Comparison of ENCODE assay signal across 1 cellular context in genomic region chrX:53374222-53374820, GRCh38.
TF ChIP-seq lines count a peak whose summit lies in the region.

No MANE protein-coding gene starts in this region.

TF ChIP-seq in IMR-90, 13 proteins besides CTCF, POLR2A, EP300 and RAD21:
- TF ChIP-seq RFX5 (IDR thresholded peaks at IDR 0.05; ENCODE audit: low read depth, low read length) (no peak), MAZ (IDR thresholded peaks at IDR 0.05; ENCODE audit: borderline replicate concordance, low read depth, low read length) (no peak), MAFK (IDR thresholded peaks at IDR 0.05; ENCODE audit: low read depth, low read length) (no peak), RCOR1 (IDR thresholded peaks at IDR 0.05; ENCODE audit: insufficient replicate concordance, low read length) (no peak), CEBPB (IDR thresholded peaks at IDR 0.05; ENCODE audit: low read depth, low read length) (no peak), USF2 (IDR thresholded peaks at IDR 0.05; ENCODE audit: low read depth, low read length) (no peak), ELK1 (IDR thresholded peaks at IDR 0.05; ENCODE audit: borderline replicate concordance, low read depth, low read length) (no peak), CHD1 (IDR thresholded peaks at IDR 0.05; ENCODE audit: low read depth, low read length) (no peak), MXI1 (IDR thresholded peaks at IDR 0.05; ENCODE audit: borderline replicate concordance, low read depth, low read length) (no peak), FOS (IDR thresholded peaks at IDR 0.05; ENCODE audit: low read depth, low read length) (no peak), NFE2L2 (IDR thresholded peaks at IDR 0.05; ENCODE audit: low read depth, low read length) (no peak), BHLHE40 (IDR thresholded peaks at IDR 0.05; ENCODE audit: low read depth, low read length) (no peak), SMC3 (IDR thresholded peaks at IDR 0.05; ENCODE audit: low read depth, low read length) (no peak)
